ENCODE assay signal across 15 cellular contexts in genomic region chr10:112526906-112527305, GRCh38.
DNase-seq lines count a peak whose midpoint lies in the region; ATAC-seq, FAIRE-seq and TF ChIP-seq lines count a peak whose summit lies in the region.
"Had no signal": no experiment of that assay in that cellular context is flagged by ENCODE, and none has a peak within 500 bp of the region (broad histone marks: within the 10 kb centered on the region; RNA-seq: fewer than 3 reads in every experiment).

No MANE protein-coding gene starts in this region.

- TF ChIP-seq RAD21 in A549 (conservative IDR thresholded peaks at IDR 0.05 in 1 of 2, IDR thresholded peaks at IDR 0.05 in 1 of 2) = peak; percentile 56 to 61; a peak in 4 of 5 replicates
- TF ChIP-seq RAD21 in IMR-90 (IDR thresholded peaks at IDR 0.05; ENCODE audit: low read length) = no peak

- H2BK15ac ChIP-seq in IMR-90 (ENCODE audit: low read depth, low read length) = no peak overlapping the region

- H3K9me3 ChIP-seq in A549 (no peaks in the 10 kb centered on the region), IMR-90 (ENCODE audit: control insufficient read depth, insufficient read depth, low read length) (no peaks in the 10 kb centered on the region), neuron (ENCODE audit: low read length) (no peaks in the 10 kb centered on the region), MG63 (no peaks in the 10 kb centered on the region)
- H3K9me3 ChIP-seq: transverse colon had no signal

- dilution Hi-C loops in IMR-90 (cut with HindIII; ENCODE audit: low sequenced_read_pairs, unreplicated experiment) = no loop called here

- H4K20me1 ChIP-seq in IMR-90 (ENCODE audit: insufficient read depth, low read length) = no peaks in the 10 kb centered on the region

- 57% methylated on average over 10 of the region's 10 CpGs for WGBS in A549 (ENCODE audit: missing lambda C conversion rate)
- no CpG with 5 or more reads among the region's 10 CpGs for WGBS in IMR-90 (ENCODE audit: extremely low coverage in 2 of 2, insufficient read length in 1 of 2), 2 experiments

- no peak overlapping the region for H2BK5ac ChIP-seq in IMR-90 (ENCODE audit: low read depth, low read length, poor library complexity, severe bottlenecking)

- in situ Hi-C loops in IMR-90 (cut with MboI; ENCODE audit: low sequenced_read_pairs) = no loop called here

- H3K4me3 ChIP-seq in A549 (peak overlapping the region; percentile 17; the same call in 1 of the 3 replicates), IMR-90 (ENCODE audit: insufficient read depth, low read depth, low read length) (no peak overlapping the region), fibroblast of the aortic adventitia (ENCODE audit: low read depth, low read length) (peak overlapping the region; percentile 36), neuron (ENCODE audit: low read length) (peak overlapping the region; percentile 24), MG63 (no peak overlapping the region)
- H3K4me3 ChIP-seq: SK-N-MC, transverse colon had no signal

- ATAC-seq in A549 (peak; percentile 58 to 79; a peak in 3 of 6 replicates), IMR-90 (ENCODE audit: low read depth) (no peak), HG02642 (IDR thresholded peaks at IDR 0.05; ENCODE audit: poor library complexity, unreplicated experiment) (no peak)
- ATAC-seq: activated CD8-positive, alpha-beta T cell treated with anti-CD3 and anti-CD28 coated beads, Interleukin-2, amount 10 ng/mL, durations not matched to agents 7 days and 5 days had no signal

- H3K27me3 ChIP-seq in IMR-90 (ENCODE audit: control insufficient read depth, insufficient read depth, low read length) (no peaks in the 10 kb centered on the region), neuron (ENCODE audit: insufficient read depth, low read length) (no peaks in the 10 kb centered on the region), MG63 (no peaks in the 10 kb centered on the region)
- H3K27me3 ChIP-seq: transverse colon had no signal

- no peak overlapping the region for H3K23ac ChIP-seq in IMR-90 (ENCODE audit: low read depth, low read length)

- H4K8ac ChIP-seq in IMR-90 (ENCODE audit: low read depth in 2 of 2, low read length in 2 of 2) = peak overlapping the region in 1 of 2 experiments; percentile 17; a peak in 1 of 4 replicates

- H3K36me3 ChIP-seq in IMR-90 (ENCODE audit: control insufficient read depth, insufficient read depth, low read length) (0 out of 2 replicates have a peak, but pooled peaks cover 1% of the 10 kb centered on the region), neuron (ENCODE audit: insufficient read depth, low read length) (no peaks in the 10 kb centered on the region), MG63 (no peaks in the 10 kb centered on the region)
- H3K36me3 ChIP-seq: transverse colon had no signal

- peaks cover 0 to 5% of the 10 kb centered on the region in 2 experiments; a peak in 2 of 4 replicates for H3K79me1 ChIP-seq in IMR-90 (ENCODE audit: low read depth in 1 of 2, low read length in 2 of 2)

- TF ChIP-seq POLR2A in A549 (IDR thresholded peaks at IDR 0.05; ENCODE audit: low read length) (no peak), IMR-90 (IDR thresholded peaks at IDR 0.05; ENCODE audit: low read depth, low read length) (no peak)

- no peak overlapping the region for H4K91ac ChIP-seq in IMR-90 (ENCODE audit: insufficient read depth, low read depth, low read length)

- H2AK5ac ChIP-seq in IMR-90 (ENCODE audit: low read depth, low read length) = no peak overlapping the region

- H3K27ac ChIP-seq in A549 (peak overlapping the region; percentile 28 to 61; a peak in 4 of 6 replicates), IMR-90 (ENCODE audit: insufficient read depth, low read length) (no peak overlapping the region)
- H3K27ac ChIP-seq: SK-N-MC, transverse colon had no signal

- TF ChIP-seq CTCF in A549 (IDR thresholded peaks at IDR 0.05) = peak; percentile 42
- no peak for TF ChIP-seq CTCF in IMR-90 (conservative IDR thresholded peaks at IDR 0.05; ENCODE audit: low read depth, low read length)
- no peak for TF ChIP-seq CTCF in fibroblast of the aortic adventitia (IDR thresholded peaks at IDR 0.05; ENCODE audit: insufficient read depth, low read length)

- no peak overlapping the region for H3K4ac ChIP-seq in IMR-90 (ENCODE audit: low read depth, low read length)

- no peak overlapping the region for H3K9ac ChIP-seq in IMR-90 (ENCODE audit: low read depth, low read length)

- H3K9me1 ChIP-seq in IMR-90 (ENCODE audit: insufficient read depth, low read length) = peaks cover 4% of the 10 kb centered on the region; the same call in 1 of the 2 replicates

- no TSS peak for BruUV-seq in IMR-90 (replicated peaks; lab: Mats Ljungman, UMichigan)

- POLR2A ChIA-PET in A549 (lab: Yijun Ruan, JAX) = no interaction called here
- POLR2A ChIA-PET in IMR-90 (lab: Charles Lee; ENCODE audit: unreplicated experiment) = no interaction called here

- H2AFZ ChIP-seq in IMR-90 (replicated peaks; ENCODE audit: low read length, poor library complexity) = peak overlapping the region; percentile 60
- H2AFZ ChIP-seq in neuron (ENCODE audit: low read depth, low read length) = no peak overlapping the region

- DNase-seq in A549 (ENCODE audit: low read depth in 1 of 2, low spot score in 1 of 2) (peak in 1 of 2 experiments; percentile 20), IMR-90 (no peak), fibroblast of the aortic adventitia (ENCODE audit: low read depth) (peak; percentile 33), cerebellum (ENCODE audit: low spot score) (no peak), NCI-H1048 (lab: John Stamatoyannopoulos, UW) (no peak), MG63 (no peak)
- DNase-seq: activated CD8-positive, alpha-beta T cell treated with anti-CD3 and anti-CD28 coated beads, Interleukin-2, amount 10 ng/mL, durations not matched to agents 7 days and 5 days; COR-L47; KBM-7; NCI-H146; stimulated activated CD4-positive, alpha-beta T cell treated with anti-CD3 and anti-CD28 coated beads, Interleukin-1b, Interleukin-23, amount 100 ng/mL, for 48 hours; transverse colon had no signal

- peak overlapping the region; percentile 33; the same call in 1 of the 2 replicates for H2BK120ac ChIP-seq in IMR-90 (ENCODE audit: low read depth, low read length)

- H4K5ac ChIP-seq in IMR-90 (ENCODE audit: low read depth, low read length) = peak overlapping the region; percentile 41; the same call in 1 of the 2 replicates

- H3K4me1 ChIP-seq in A549 (peaks cover 41% of the 10 kb centered on the region), IMR-90 (ENCODE audit: control insufficient read depth, insufficient read depth, low read length) (peaks cover 9% of the 10 kb centered on the region), neuron (ENCODE audit: insufficient read depth, low read length) (peaks cover 59% of the 10 kb centered on the region)

- no peak overlapping the region for H3K18ac ChIP-seq in IMR-90 (ENCODE audit: low read depth, low read length)

- no peak overlapping the region for H3K56ac ChIP-seq in IMR-90 (ENCODE audit: extremely low read depth, insufficient read depth, low read length)

- no peak for TF ChIP-seq EP300 in A549 (IDR thresholded peaks at IDR 0.05)

- H2BK20ac ChIP-seq in IMR-90 (ENCODE audit: low read depth, low read length) = no peak overlapping the region; the same call in 1 of the 2 replicates

- FAIRE-seq in A549 (lab: Jason Lieb, UNC) = no peak

- H2AK9ac ChIP-seq in IMR-90 (replicated peaks; ENCODE audit: low read depth, low read length, poor library complexity) = no peak overlapping the region

- CTCF ChIA-PET in A549 (lab: Yijun Ruan, JAX) (interaction anchor here (0.7 to 1.7 kb wide), 10 partner anchors 9 to 858 kb away, joined by 3 to 6 read pairs (median 4); no protein-coding TSS in a partner anchor), IMR-90 (lab: Yijun Ruan, JAX) (interaction anchor here (1.0 kb wide), 1 partner anchor 10 kb away, joined by 3 read pairs; no protein-coding TSS in a partner anchor)

- H3K4me2 ChIP-seq in A549 (peak overlapping the region; percentile 68), IMR-90 (ENCODE audit: low read depth, low read length) (peak overlapping the region; percentile 75)

- intact Hi-C loops in IMR-90 (cut with micrococcal nuclease) = no loop called here

- H3K14ac ChIP-seq in IMR-90 (replicated peaks; ENCODE audit: low read depth, low read length) = no peak overlapping the region

TF ChIP-seq in A549, 52 proteins besides CTCF, POLR2A, EP300 and RAD21:
- TF ChIP-seq FOXS1 (CRISPR knock-in tag; IDR thresholded peaks at IDR 0.05) (no peak), RCOR1 (IDR thresholded peaks at IDR 0.05; ENCODE audit: low read depth, low read length) (no peak), SMC3 (IDR thresholded peaks at IDR 0.05) (peak; percentile 34; the same call in 1 of the 3 replicates), ZC3H11A (IDR thresholded peaks at IDR 0.05) (no peak)
- TF ChIP-seq, protein P1, sequence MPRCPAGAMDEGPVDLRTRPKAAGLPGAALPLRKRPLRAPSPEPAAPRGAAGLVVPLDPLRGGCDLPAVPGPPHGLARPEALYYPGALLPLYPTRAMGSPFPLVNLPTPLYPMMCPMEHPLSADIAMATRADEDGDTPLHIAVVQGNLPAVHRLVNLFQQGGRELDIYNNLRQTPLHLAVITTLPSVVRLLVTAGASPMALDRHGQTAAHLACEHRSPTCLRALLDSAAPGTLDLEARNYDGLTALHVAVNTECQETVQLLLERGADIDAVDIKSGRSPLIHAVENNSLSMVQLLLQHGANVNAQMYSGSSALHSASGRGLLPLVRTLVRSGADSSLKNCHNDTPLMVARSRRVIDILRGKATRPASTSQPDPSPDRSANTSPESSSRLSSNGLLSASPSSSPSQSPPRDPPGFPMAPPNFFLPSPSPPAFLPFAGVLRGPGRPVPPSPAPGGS (IDR thresholded peaks at IDR 0.05) = no peak

TF ChIP-seq in IMR-90, 13 proteins besides CTCF, POLR2A, EP300 and RAD21:
- TF ChIP-seq CEBPB (IDR thresholded peaks at IDR 0.05; ENCODE audit: low read depth, low read length) (no peak), RFX5 (IDR thresholded peaks at IDR 0.05; ENCODE audit: low read depth, low read length) (no peak), NFE2L2 (IDR thresholded peaks at IDR 0.05; ENCODE audit: low read depth, low read length) (no peak)

Comparison
In these comparisons a context has a peak if more than half of its experiments do, and no peak if none do; other contexts are left out.
1. ATAC-seq: peak in A549 (2 of 2); none in IMR-90 (single experiment) and HG02642 (single experiment).
2. H3K4me3 ChIP-seq: peak in A549 (single experiment), fibroblast of the aortic adventitia (single experiment) and neuron (single experiment); none in IMR-90 (single experiment) and MG63 (single experiment).